In the genomic region with DNA sequence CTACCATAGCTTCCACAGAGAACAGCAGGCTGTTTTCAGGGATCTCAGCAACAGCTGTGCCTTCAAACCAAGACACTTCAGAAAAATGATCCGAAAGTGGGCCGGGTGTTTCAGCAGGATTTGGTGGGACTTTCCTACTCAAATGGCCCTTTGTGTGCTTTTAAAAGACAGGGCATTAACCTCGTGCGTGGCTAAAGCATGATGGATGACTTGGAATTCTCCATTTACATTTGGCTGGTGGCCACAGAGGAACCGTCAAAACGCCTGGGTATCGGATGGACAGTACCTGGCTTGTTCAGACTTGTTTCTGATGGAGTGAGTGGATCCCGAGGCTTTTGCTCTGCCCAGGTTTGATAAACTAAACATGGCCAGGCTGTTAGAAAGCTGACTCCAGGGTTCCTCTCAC, we compare ENCODE assay signal across 1 cellular context.
TF ChIP-seq lines count a peak whose summit lies in the region.

No MANE protein-coding gene starts in this region.

TF ChIP-seq in HEK293, 187 proteins besides CTCF, POLR2A, EP300 and RAD21 (continued from another document):
- TF ChIP-seq PRDM10 (tag by site-specific recombination; IDR thresholded peaks at IDR 0.05) (0 out of 2 replicates have a peak, but pooled peaks have one; percentile 10), RBAK (tag by site-specific recombination; IDR thresholded peaks at IDR 0.05) (no peak), SCRT1 (tag by site-specific recombination; IDR thresholded peaks at IDR 0.05; ENCODE audit: borderline replicate concordance) (no peak)
